21 cellular contexts compared by ENCODE assay signal in the genomic region with DNA sequence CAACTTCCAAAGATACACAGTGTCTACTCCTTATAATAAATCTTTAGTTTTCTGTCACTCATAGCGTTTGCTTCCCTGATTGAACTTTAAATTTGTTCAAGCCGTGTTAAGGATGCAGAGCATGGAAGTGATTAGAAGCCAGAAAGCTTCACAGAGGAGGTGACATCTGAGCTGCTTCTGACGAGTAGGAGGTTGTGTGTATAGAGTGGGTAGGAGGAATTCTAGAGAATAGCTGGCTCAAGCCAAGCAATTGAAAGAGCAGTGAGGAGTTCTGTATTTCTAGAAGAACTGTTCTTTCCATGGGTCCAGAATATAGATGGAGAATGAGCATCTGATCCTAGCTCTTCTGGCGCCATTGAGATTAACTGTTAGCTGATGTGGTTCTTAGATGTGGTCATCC. TPM values are rescaled to one million over a fixed set of nuclear protein-coding genes. Genes with fewer than 3 reads are reported as not detected.
DNase-seq lines count a peak whose midpoint lies in the region; ATAC-seq and TF ChIP-seq lines count a peak whose summit lies in the region.
"Had no signal": no experiment of that assay in that cellular context is flagged by ENCODE, and none has a peak within 500 bp of the region (broad histone marks: within the 10 kb centered on the region; RNA-seq: fewer than 3 reads in every experiment).

No MANE protein-coding gene starts in this region.

- H3K36me3 Mint-ChIP-seq in stimulated activated effector memory CD8-positive, alpha-beta T cell treated with anti-CD3 and anti-CD28 coated beads, Interleukin-12 subunit alpha, Interleukin-12 subunit beta, amount 100 ng/mL, for 72 hours, result peaks cover 43% of the 10 kb centered on the region

- intact Hi-C loops in breast epithelium (cut with DNase I; ENCODE audit: low total_unique reads) (no loop called here), prostate gland (cut with DNase I) (loop anchor here (10.0 kb wide), 1 partner anchor 159 kb away; no protein-coding TSS in a partner anchor)

- TF ChIP-seq POLR2A in breast epithelium (IDR thresholded peaks at IDR 0.05), result no peak
- no peak for TF ChIP-seq POLR2A in upper lobe of left lung (IDR thresholded peaks at IDR 0.05)
- TF ChIP-seq POLR2A in prostate gland (IDR thresholded peaks at IDR 0.05), result no peak

- TF ChIP-seq CTCF in HEK293 (tag by site-specific recombination; IDR thresholded peaks at IDR 0.05) (no peak), breast epithelium (IDR thresholded peaks at IDR 0.05) (no peak), upper lobe of left lung (IDR thresholded peaks at IDR 0.05) (no peak), prostate gland (IDR thresholded peaks at IDR 0.05) (no peak)

- no peak overlapping the region for H3K4me3 Mint-ChIP-seq in stimulated activated effector memory CD8-positive, alpha-beta T cell treated with anti-CD3 and anti-CD28 coated beads, Interleukin-12 subunit alpha, Interleukin-12 subunit beta, amount 100 ng/mL, for 72 hours
- H3K4me3 Mint-ChIP-seq: CD8-positive, alpha-beta T cell; HFFc6 had no signal

- no peaks in the 10 kb centered on the region for H3K27me3 ChIP-seq in breast epithelium
- no peaks in the 10 kb centered on the region for H3K27me3 ChIP-seq in upper lobe of left lung
- H3K27me3 ChIP-seq in prostate gland (replicated peaks; ENCODE audit: insufficient read depth), result no peaks in the 10 kb centered on the region

- H3K27ac Mint-ChIP-seq in stimulated activated effector memory CD8-positive, alpha-beta T cell treated with anti-CD3 and anti-CD28 coated beads, Interleukin-12 subunit alpha, Interleukin-12 subunit beta, amount 100 ng/mL, for 72 hours, result peak overlapping the region; percentile 56
- H3K27ac Mint-ChIP-seq: CD8-positive, alpha-beta T cell; HFFc6 had no signal

- H3K36me3 ChIP-seq in HEK293 (ENCODE audit: control insufficient read depth in 2 of 2, insufficient read depth in 1 of 2, low read length in 2 of 2) (peaks cover 0 to 14% of the 10 kb centered on the region in 2 experiments; a peak in 2 of 3 replicates), breast epithelium (no peaks in the 10 kb centered on the region), upper lobe of left lung (peaks cover 0 to 25% (median 13%) of the 10 kb centered on the region in 4 donors), prostate gland (no peaks in the 10 kb centered on the region)

- peaks cover 11% of the 10 kb centered on the region for H3K4me1 Mint-ChIP-seq in stimulated activated effector memory CD8-positive, alpha-beta T cell treated with anti-CD3 and anti-CD28 coated beads, Interleukin-12 subunit alpha, Interleukin-12 subunit beta, amount 100 ng/mL, for 72 hours

- no peak for TF ChIP-seq EP300 in upper lobe of left lung (IDR thresholded peaks at IDR 0.05)

- CTCF ChIA-PET in HEK293 (lab: Yijun Ruan, JAX), result interaction anchor here (0.6 to 7.1 kb wide), 7 partner anchors 42 to 598 kb away, joined by 3 to 172 read pairs (median 8); a partner anchor contains a TSS

- H3K9me3 Mint-ChIP-seq in stimulated activated effector memory CD8-positive, alpha-beta T cell treated with anti-CD3 and anti-CD28 coated beads, Interleukin-12 subunit alpha, Interleukin-12 subunit beta, amount 100 ng/mL, for 72 hours, result no peaks in the 10 kb centered on the region
- H3K9me3 Mint-ChIP-seq: CD8-positive, alpha-beta T cell; HFFc6; IgD-negative memory B cell had no signal

- 85 to 89% methylated on average over 4 of the region's 4 CpGs for WGBS in upper lobe of left lung, 2 donors
- WGBS in prostate gland, result 79% methylated on average over 4 of the region's 4 CpGs

- DNase-seq in caudate nucleus (lab: John Stamatoyannopoulos, UW), result peak in 6 of 61 donors; percentile 24 to 74 (median 42)
- peak; percentile 31 for DNase-seq in left kidney (ENCODE audit: low read depth, low spot score)
- no peak for DNase-seq in stimulated activated effector memory CD8-positive, alpha-beta T cell treated with anti-CD3 and anti-CD28 coated beads, Interleukin-12 subunit alpha, Interleukin-12 subunit beta, amount 100 ng/mL, for 72 hours (ENCODE audit: low spot score in 2 of 2)
- no peak for DNase-seq in breast epithelium (ENCODE audit: low spot score in 2 of 2)
- DNase-seq in upper lobe of left lung, result no peak
- no peak for DNase-seq in prostate gland (ENCODE audit: low spot score)
- DNase-seq in NCI-H2029 (lab: John Stamatoyannopoulos, UW), result no peak
- DNase-seq: Calu3; CD8-positive, alpha-beta T cell; GF-D8; HFFc6; Karpas-422; NCI-H1417 treated with DMSO at 0.1 percent for 48 hours; NCI-H1930; NCI-H345; NCI-H524 treated with DMSO at 0.1 percent for 48 hours; SHP77 had no signal

- no peak overlapping the region for H3K27ac ChIP-seq in HEK293 (ENCODE audit: extremely low read depth, low read depth, low read length)
- H3K27ac ChIP-seq in caudate nucleus (ENCODE audit: low read depth, low read length), result peak overlapping the region; percentile 99
- no peak overlapping the region for H3K27ac ChIP-seq in breast epithelium
- H3K27ac ChIP-seq in upper lobe of left lung, result no peak overlapping the region
- no peak overlapping the region for H3K27ac ChIP-seq in prostate gland
- H3K27ac ChIP-seq: A549, HL-60 had no signal

- H3K9me3 ChIP-seq in HEK293 (ENCODE audit: control insufficient read depth, insufficient read depth, low read depth, low read length), result no peaks in the 10 kb centered on the region
- no peaks in the 10 kb centered on the region for H3K9me3 ChIP-seq in breast epithelium
- no peaks in the 10 kb centered on the region for H3K9me3 ChIP-seq in upper lobe of left lung
- H3K9me3 ChIP-seq in prostate gland, result no peaks in the 10 kb centered on the region
- H3K9me3 ChIP-seq: A549 had no signal

- H3K4me3 ChIP-seq in HEK293 (ENCODE audit: low read depth, low read length) (no peak overlapping the region), breast epithelium (no peak overlapping the region), upper lobe of left lung (no peak overlapping the region), prostate gland (no peak overlapping the region)
- H3K4me3 ChIP-seq: A549 had no signal

- H3K4me1 ChIP-seq in HEK293 (ENCODE audit: control insufficient read depth, insufficient read depth, low read length), result no peaks in the 10 kb centered on the region
- peaks cover 0 to 6% of the 10 kb centered on the region in 2 donors for H3K4me1 ChIP-seq in breast epithelium
- peaks cover 2 to 7% (median 5%) of the 10 kb centered on the region in 4 donors for H3K4me1 ChIP-seq in upper lobe of left lung
- no peaks in the 10 kb centered on the region for H3K4me1 ChIP-seq in prostate gland (replicated peaks)

- ATAC-seq in stimulated activated effector memory CD8-positive, alpha-beta T cell treated with anti-CD3 and anti-CD28 coated beads, Interleukin-12 subunit alpha, Interleukin-12 subunit beta, amount 100 ng/mL, for 72 hours, result no peak
- ATAC-seq in upper lobe of left lung (ENCODE audit: low FRiP score in 2 of 2), result no peak
- ATAC-seq: A549; CD8-positive, alpha-beta T cell had no signal

- POLR2A ChIA-PET in HEK293 (lab: Yijun Ruan, JAX), result no interaction called here

TF ChIP-seq in HEK293, 187 proteins besides CTCF, POLR2A, EP300 and RAD21:
- TF ChIP-seq SP3 (tag by site-specific recombination; IDR thresholded peaks at IDR 0.05), result no peak
- no peak for TF ChIP-seq ZNF514 (tag by site-specific recombination; IDR thresholded peaks at IDR 0.05)
- peak; percentile 60 for TF ChIP-seq ZFHX2 (tag by site-specific recombination; conservative IDR thresholded peaks at IDR 0.05)
- TF ChIP-seq EGR2 (tag by site-specific recombination; IDR thresholded peaks at IDR 0.05; ENCODE audit: low read depth), result peak; percentile 60; the same call in 1 of the 2 replicates

RNA-seq across cellular contexts. Expression of a gene that starts 6.0 kb away (rescaled TPM):
- total RNA-seq in breast epithelium, result 10 to 100 TPM; 20.0 to 22.0 (median 21.6) TPM
- 10 to 100 TPM in 4 of 6 donors, 1 to 10 TPM in 2; 4.2 to 17.8 (median 11.2) TPM for total RNA-seq in upper lobe of left lung
- 10 to 100 TPM; 18.0 to 45.8 TPM for total RNA-seq in prostate gland

RNA-seq across cellular contexts. Expression of a gene that starts 6.3 kb away (rescaled TPM):
- total RNA-seq in breast epithelium (1 to 10 TPM; 1.3 to 2.6 (median 1.3) TPM), upper lobe of left lung (1 to 10 TPM in 5 of 6 donors, under 1 TPM in 1; 0.72 to 3.2 (median 1.6) TPM), prostate gland (1 to 10 TPM; 1.7 to 7.3 TPM)

RNA-seq across cellular contexts. Expression of a gene that starts 41.3 kb away (rescaled TPM):
- total RNA-seq in breast epithelium, result 10 to 100 TPM in 1 of 3 donors, 1 to 10 TPM in 2; 2.9 to 11.5 (median 6.4) TPM
- 10 to 100 TPM in 2 of 6 donors, 1 to 10 TPM in 4; 2.1 to 11.6 (median 7.4) TPM for total RNA-seq in upper lobe of left lung
- total RNA-seq in prostate gland, result 1 to 10 TPM; 3.4 to 9.0 TPM
